1 cellular context compared by ENCODE assay signal in the genomic region with DNA sequence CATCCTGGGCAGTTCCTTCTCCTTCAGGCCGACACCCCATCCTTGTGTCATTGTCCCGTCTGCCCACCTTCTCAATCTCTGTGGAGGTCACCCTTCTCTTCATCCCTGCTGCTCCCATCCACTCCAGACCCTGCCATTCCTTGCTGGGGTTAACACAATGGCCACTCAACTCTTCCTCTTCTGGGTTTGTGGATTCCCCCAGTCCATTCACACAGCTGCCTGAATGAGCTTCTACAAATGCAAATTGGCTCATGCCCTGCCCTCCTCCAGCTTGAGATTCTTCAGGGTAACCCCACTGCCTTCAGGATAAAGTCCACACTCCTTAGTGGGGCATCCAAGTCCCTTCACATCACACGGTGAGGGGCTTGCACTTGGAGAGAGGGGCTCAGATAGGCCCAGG.
A peak's percentile ranks its signal among the peaks of the same experiment; 100 is the strongest.
TF ChIP-seq lines count a peak whose summit lies in the region.

No MANE protein-coding gene starts in this region.

TF ChIP-seq in GM23338, 12 proteins besides CTCF, POLR2A, EP300 and RAD21 (continued from another document):
- TF ChIP-seq, protein P1, sequence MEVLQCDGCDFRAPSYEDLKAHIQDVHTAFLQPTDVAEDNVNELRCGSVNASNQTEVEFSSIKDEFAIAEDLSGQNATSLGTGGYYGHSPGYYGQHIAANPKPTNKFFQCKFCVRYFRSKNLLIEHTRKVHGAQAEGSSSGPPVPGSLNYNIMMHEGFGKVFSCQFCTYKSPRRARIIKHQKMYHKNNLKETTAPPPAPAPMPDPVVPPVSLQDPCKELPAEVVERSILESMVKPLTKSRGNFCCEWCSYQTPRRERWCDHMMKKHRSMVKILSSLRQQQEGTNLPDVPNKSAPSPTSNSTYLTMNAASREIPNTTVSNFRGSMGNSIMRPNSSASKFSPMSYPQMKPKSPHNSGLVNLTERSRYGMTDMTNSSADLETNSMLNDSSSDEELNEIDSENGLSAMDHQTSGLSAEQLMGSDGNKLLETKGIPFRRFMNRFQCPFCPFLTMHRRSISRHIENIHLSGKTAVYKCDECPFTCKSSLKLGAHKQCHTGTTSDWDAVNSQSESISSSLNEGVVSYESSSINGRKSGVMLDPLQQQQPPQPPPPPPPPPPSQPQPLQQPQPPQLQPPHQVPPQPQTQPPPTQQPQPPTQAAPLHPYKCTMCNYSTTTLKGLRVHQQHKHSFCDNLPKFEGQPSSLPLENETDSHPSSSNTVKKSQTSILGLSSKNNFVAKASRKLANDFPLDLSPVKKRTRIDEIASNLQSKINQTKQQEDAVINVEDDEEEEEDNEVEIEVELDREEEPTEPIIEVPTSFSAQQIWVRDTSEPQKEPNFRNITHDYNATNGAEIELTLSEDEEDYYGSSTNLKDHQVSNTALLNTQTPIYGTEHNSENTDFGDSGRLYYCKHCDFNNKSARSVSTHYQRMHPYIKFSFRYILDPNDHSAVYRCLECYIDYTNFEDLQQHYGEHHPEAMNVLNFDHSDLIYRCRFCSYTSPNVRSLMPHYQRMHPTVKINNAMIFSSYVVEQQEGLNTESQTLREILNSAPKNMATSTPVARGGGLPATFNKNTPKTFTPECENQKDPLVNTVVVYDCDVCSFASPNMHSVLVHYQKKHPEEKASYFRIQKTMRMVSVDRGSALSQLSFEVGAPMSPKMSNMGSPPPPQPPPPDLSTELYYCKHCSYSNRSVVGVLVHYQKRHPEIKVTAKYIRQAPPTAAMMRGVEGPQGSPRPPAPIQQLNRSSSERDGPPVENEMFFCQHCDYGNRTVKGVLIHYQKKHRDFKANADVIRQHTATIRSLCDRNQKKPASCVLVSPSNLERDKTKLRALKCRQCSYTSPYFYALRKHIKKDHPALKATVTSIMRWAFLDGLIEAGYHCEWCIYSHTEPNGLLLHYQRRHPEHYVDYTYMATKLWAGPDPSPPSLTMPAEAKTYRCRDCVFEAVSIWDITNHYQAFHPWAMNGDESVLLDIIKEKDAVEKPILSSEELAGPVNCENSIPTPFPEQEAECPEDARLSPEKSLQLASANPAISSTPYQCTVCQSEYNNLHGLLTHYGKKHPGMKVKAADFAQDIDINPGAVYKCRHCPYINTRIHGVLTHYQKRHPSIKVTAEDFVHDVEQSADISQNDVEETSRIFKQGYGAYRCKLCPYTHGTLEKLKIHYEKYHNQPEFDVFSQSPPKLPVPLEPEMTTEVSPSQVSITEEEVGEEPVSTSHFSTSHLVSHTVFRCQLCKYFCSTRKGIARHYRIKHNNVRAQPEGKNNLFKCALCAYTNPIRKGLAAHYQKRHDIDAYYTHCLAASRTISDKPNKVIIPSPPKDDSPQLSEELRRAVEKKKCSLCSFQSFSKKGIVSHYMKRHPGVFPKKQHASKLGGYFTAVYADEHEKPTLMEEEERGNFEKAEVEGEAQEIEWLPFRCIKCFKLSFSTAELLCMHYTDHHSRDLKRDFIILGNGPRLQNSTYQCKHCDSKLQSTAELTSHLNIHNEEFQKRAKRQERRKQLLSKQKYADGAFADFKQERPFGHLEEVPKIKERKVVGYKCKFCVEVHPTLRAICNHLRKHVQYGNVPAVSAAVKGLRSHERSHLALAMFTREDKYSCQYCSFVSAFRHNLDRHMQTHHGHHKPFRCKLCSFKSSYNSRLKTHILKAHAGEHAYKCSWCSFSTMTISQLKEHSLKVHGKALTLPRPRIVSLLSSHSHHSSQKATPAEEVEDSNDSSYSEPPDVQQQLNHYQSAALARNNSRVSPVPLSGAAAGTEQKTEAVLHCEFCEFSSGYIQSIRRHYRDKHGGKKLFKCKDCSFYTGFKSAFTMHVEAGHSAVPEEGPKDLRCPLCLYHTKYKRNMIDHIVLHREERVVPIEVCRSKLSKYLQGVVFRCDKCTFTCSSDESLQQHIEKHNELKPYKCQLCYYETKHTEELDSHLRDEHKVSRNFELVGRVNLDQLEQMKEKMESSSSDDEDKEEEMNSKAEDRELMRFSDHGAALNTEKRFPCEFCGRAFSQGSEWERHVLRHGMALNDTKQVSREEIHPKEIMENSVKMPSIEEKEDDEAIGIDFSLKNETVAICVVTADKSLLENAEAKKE (CRISPR knock-in tag; IDR thresholded peaks at IDR 0.05): peak; percentile 47; the same call in 1 of the 2 replicates
TF ChIP-seq in GM23338: peak in this region for 1.
